ENCODE assay signal across 20 cellular contexts in genomic region chr4:169239236-169239905, GRCh38.
"Had no signal": no experiment of that assay in that cellular context is flagged by ENCODE, and none has a peak within 500 bp of the region (broad histone marks: within the 10 kb centered on the region; RNA-seq: fewer than 3 reads in every experiment).

No MANE protein-coding gene starts in this region.

- DNase-seq: activated B cell treated with CpG ODN at 0.5 μM for 24 hours; activated CD4-positive, alpha-beta T cell treated with anti-CD3 and anti-CD28 coated beads for 48 hours; activated CD8-positive, alpha-beta memory T cell treated with anti-CD3 and anti-CD28 coated beads, Interleukin-2, amount 50 U/mL, for 4 hours; activated CD8-positive, alpha-beta T cell treated with anti-CD3 and anti-CD28 coated beads, Interleukin-2, amount 10 ng/mL, durations not matched to agents 7 days and 5 days; activated gamma-delta T cell; activated T-cell treated with anti-CD3 and anti-CD28 coated beads, Interleukin-2, amount 50 U/mL, for 48 hours; amygdala; central memory CD4-positive, alpha-beta T cell; effector CD8-positive, alpha-beta T cell; left cardiac atrium; lower lobe of right lung; midbrain; ovary; sigmoid colon; spleen; stomach; T-helper 2 cell had no signal

- H2AFZ ChIP-seq: neural progenitor cell had no signal

- H3K36me3 ChIP-seq: gastroesophageal sphincter, lower lobe of right lung, neural progenitor cell, ovary, sigmoid colon, spleen, stomach, thoracic aorta had no signal

- H3K9ac ChIP-seq: neural progenitor cell had no signal

- ATAC-seq: activated CD8-positive, alpha-beta T cell treated with anti-CD3 and anti-CD28 coated beads, Interleukin-2, amount 10 ng/mL, durations not matched to agents 7 days and 5 days had no signal

- H3K27me3 ChIP-seq: gastroesophageal sphincter, neural progenitor cell, ovary, sigmoid colon, spleen, stomach had no signal

- H3K4me3 ChIP-seq: gastroesophageal sphincter, lower lobe of right lung, neural progenitor cell, ovary, sigmoid colon, spleen, stomach, thoracic aorta had no signal

- H3K4me2 ChIP-seq: neural progenitor cell had no signal

- H3K27ac ChIP-seq: gastroesophageal sphincter, lower lobe of right lung, neural progenitor cell, ovary, sigmoid colon, spleen, stomach had no signal

- H3K9me3 ChIP-seq: gastroesophageal sphincter, lower lobe of right lung, ovary, sigmoid colon, spleen, stomach, thoracic aorta had no signal
